Comparison of ENCODE assay signal across 8 cellular contexts in genomic region chr3:31533169-31533870, GRCh38. TPM values are rescaled to one million over a fixed set of nuclear protein-coding genes. Genes with fewer than 3 reads are reported as not detected.
DNase-seq lines count a peak whose midpoint lies in the region; ATAC-seq and TF ChIP-seq lines count a peak whose summit lies in the region.

No MANE protein-coding gene starts in this region.

- no peak for TF ChIP-seq CTCF in Loucy (conservative IDR thresholded peaks at IDR 0.05; ENCODE audit: low read length)

- H4K20me1 ChIP-seq in Loucy (ENCODE audit: insufficient read depth, low read length, poor library complexity, severe bottlenecking) = peaks cover 43% of the 10 kb centered on the region

- H3K4me1 ChIP-seq in Loucy (ENCODE audit: insufficient read depth, low read length, poor library complexity, severe bottlenecking) = peaks cover 29% of the 10 kb centered on the region
- H3K4me1 ChIP-seq in endocrine pancreas (ENCODE audit: control insufficient read depth, insufficient read depth, low read length) = peaks cover 28% of the 10 kb centered on the region

- no peaks in the 10 kb centered on the region for H3K9me3 ChIP-seq in Loucy (ENCODE audit: insufficient read depth, low read depth, low read length)
- H3K9me3 ChIP-seq in endocrine pancreas (ENCODE audit: control insufficient read depth, low read length) = no peaks in the 10 kb centered on the region

- ATAC-seq in GM21717 (IDR thresholded peaks at IDR 0.05; ENCODE audit: unreplicated experiment) = peak; percentile 7

- no peaks in the 10 kb centered on the region for H3K9me2 ChIP-seq in Loucy (replicated peaks; ENCODE audit: low read depth, low read length)

- H3K36me3 ChIP-seq in Loucy (ENCODE audit: insufficient read depth, low read length) = peaks cover 47% of the 10 kb centered on the region
- no peaks in the 10 kb centered on the region for H3K36me3 ChIP-seq in endocrine pancreas (ENCODE audit: control insufficient read depth, insufficient read depth, low read length)

- H3F3A ChIP-seq in Loucy (ENCODE audit: low read depth) = peaks cover 7% of the 10 kb centered on the region

- H3K9ac ChIP-seq in Loucy (ENCODE audit: low read depth, low read length, poor library complexity, severe bottlenecking) = peak overlapping the region; percentile 99
- H3K9ac ChIP-seq in endocrine pancreas (ENCODE audit: control insufficient read depth, insufficient read depth, low read length) = peak overlapping the region; percentile 77

- H3K4me3 ChIP-seq in Loucy (ENCODE audit: low read length, poor library complexity, severe bottlenecking) = peak overlapping the region; percentile 88
- H3K4me3 ChIP-seq in endocrine pancreas (ENCODE audit: control insufficient read depth, insufficient read depth, low read length) = peak overlapping the region; percentile 99

- H3K27me3 ChIP-seq in Loucy (ENCODE audit: insufficient read depth, low read length, poor library complexity, severe bottlenecking) = peaks cover 55% of the 10 kb centered on the region
- H3K27me3 ChIP-seq in endocrine pancreas (ENCODE audit: control insufficient read depth, insufficient read depth, low read length) = no peaks in the 10 kb centered on the region

- H2AFZ ChIP-seq in Loucy (ENCODE audit: low read length) = no peak overlapping the region

- H3K4me2 ChIP-seq in Loucy (ENCODE audit: low read depth, low read length, poor library complexity, severe bottlenecking) = peak overlapping the region; percentile 45

- DNase-seq in Daoy (ENCODE audit: low read depth) (peak; percentile 27), mucosa of gallbladder (ENCODE audit: low spot score) (peak; percentile 51), NCI-H2081 treated with DMSO at 0.1 percent for 48 hours (lab: John Stamatoyannopoulos, UW) (no peak)
- DNase-seq in activated CD8-positive, alpha-beta memory T cell treated with anti-CD3 and anti-CD28 coated beads for 24 hours = peak; percentile 80
- DNase-seq in stimulated activated CD8-positive, alpha-beta memory T cell treated with anti-CD3 and anti-CD28 coated beads, Interleukin-7, amount 100 ng/mL, for 24 hours (ENCODE audit: low read depth) = peak; percentile 18

- H3K79me2 ChIP-seq in Loucy (ENCODE audit: insufficient read depth, low read length) = peaks cover 95% of the 10 kb centered on the region

RNA-seq across cellular contexts. Expression of gene STT3B, which starts 0.6 kb away (rescaled TPM):
- 74.7 and 85.9 TPM in 2 replicates for total RNA-seq in Daoy (2014; rRNA removed; shearing (Covaris generic))
- 123 TPM for total RNA-seq in mucosa of gallbladder
